ENCODE assay signal across 11 cellular contexts in the genomic region with DNA sequence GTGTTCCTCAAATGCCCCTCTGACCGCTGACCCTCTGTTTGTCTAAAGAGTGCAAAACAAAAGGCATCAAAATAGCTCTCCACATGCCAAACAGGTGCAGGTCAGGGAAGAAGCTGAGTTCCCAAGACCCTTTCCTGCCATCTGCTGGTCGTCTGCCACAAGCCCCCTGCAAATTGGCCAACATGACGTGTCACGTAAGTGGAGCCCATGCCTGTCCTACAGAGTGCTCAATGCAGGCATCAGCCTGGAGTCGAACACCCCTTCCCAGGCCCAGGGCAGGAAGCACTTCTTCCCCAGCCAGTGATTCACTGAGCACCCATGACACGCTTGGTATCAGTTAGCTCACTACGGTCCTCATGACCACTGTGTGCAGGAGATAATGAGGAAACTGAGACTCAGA. TPM values are rescaled to one million over a fixed set of nuclear protein-coding genes. Genes with fewer than 3 reads are reported as not detected.
DNase-seq lines count a peak whose midpoint lies in the region; ATAC-seq and TF ChIP-seq lines count a peak whose summit lies in the region.
"Had no signal": no experiment of that assay in that cellular context is flagged by ENCODE, and none has a peak within 500 bp of the region (broad histone marks: within the 10 kb centered on the region; RNA-seq: fewer than 3 reads in every experiment).

No MANE protein-coding gene starts in this region.

- ATAC-seq in GM21526 (IDR thresholded peaks at IDR 0.05; ENCODE audit: low FRiP score, unreplicated experiment) = no peak
- ATAC-seq: Panc1 had no signal

- no peaks in the 10 kb centered on the region for H3K9me3 ChIP-seq in WERI-Rb-1 (ENCODE audit: severe bottlenecking)

- no peak overlapping the region for H3K4me3 ChIP-seq in WERI-Rb-1 (ENCODE audit: low read depth, low read length)

- in situ Hi-C loops in KBM-7 (cut with MboI; ENCODE audit: low pct_unique_long_range_greater_than_20kb, low sequenced_read_pairs) = no loop called here

- H3K27ac ChIP-seq in WERI-Rb-1 = no peak overlapping the region

- peak; percentile 42 for DNase-seq in NCI-H2107 treated with DMSO at 0.1 percent for 48 hours (lab: John Stamatoyannopoulos, UW; ENCODE audit: unreplicated experiment)
- no peak for DNase-seq in NCI-H2107 (lab: John Stamatoyannopoulos, UW)
- peak; percentile 33 for DNase-seq in KBM-7
- peak; percentile 85 for DNase-seq in WERI-Rb-1
- peak; percentile 28 for DNase-seq in mesenteric fat pad (ENCODE audit: low spot score)
- no peak for DNase-seq in cerebellar nuclear complex (lab: John Stamatoyannopoulos, UW)
- no peak for DNase-seq in T1000 (lab: John Stamatoyannopoulos, UW)
- DNase-seq: mesenchymal stem cell had no signal

- no peaks in the 10 kb centered on the region for H3K36me3 ChIP-seq in WERI-Rb-1

- H3K27me3 ChIP-seq in WERI-Rb-1 (ENCODE audit: insufficient read depth, low read depth, severe bottlenecking) = no peaks in the 10 kb centered on the region

- peak; percentile 89 for TF ChIP-seq CTCF in WERI-Rb-1 (IDR thresholded peaks at IDR 0.05; ENCODE audit: low read depth, low read length)

RNA-seq across cellular contexts. Expression of a gene that starts 14.1 kb away (rescaled TPM):
- total RNA-seq in mesenteric fat pad = not detected
- total RNA-seq: bronchial epithelial cell had no signal

RNA-seq across cellular contexts. Expression of a gene that starts 34.4 kb away (rescaled TPM):
- 122 TPM for total RNA-seq in mesenteric fat pad

RNA-seq across cellular contexts. Expression of a gene that starts 53.4 kb away (rescaled TPM):
- 566 TPM for total RNA-seq in mesenteric fat pad

Comparison
In these comparisons a context has a peak if more than half of its experiments do, and no peak if none do; other contexts are left out.
1. DNase-seq: peak in NCI-H2107 treated with DMSO at 0.1 percent for 48 hours (single experiment), KBM-7 (single experiment), WERI-Rb-1 (single experiment) and mesenteric fat pad (single experiment); none in NCI-H2107 (single experiment), cerebellar nuclear complex (0 of 2) and T1000 (single experiment).